21 cellular contexts compared by ENCODE assay signal in the genomic region with DNA sequence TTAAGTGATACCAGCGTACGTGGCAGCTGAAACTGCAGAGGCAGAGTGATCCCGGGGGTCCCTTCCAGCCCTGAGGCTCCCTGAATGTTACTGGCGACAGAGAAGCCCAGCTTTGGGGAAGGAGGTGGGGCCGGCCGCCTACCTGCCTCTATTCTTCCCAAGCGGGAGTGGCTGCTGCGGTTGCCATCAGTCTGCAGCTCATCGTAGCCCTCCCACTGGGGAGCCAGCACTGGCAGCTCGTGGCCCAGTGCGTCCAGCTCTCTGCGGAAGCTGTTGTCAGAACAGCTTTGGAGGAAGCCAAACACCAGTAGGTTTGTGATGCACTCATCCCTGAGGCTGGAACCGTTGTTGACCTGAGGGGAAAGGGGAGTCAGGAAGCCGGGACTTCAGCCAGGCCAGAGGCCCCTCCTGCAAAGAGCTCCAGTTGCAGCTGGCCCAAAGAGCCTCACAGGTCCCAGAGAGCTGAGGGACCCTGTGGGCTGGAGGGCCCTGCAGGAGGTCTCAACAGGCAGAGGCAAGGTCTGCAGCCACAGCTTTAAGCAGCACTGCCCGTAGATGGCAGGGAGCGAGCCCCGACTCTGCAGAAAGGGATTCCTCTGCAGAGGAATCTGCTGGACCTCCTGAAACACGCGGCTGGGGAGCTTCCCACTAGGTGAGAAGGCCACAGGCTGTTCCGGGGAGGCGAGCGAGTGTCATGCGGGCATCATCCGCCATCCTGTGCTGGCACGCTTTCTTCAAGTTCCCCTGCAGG. TPM values are rescaled to one million over a fixed set of nuclear protein-coding genes. Genes with fewer than 3 reads are reported as not detected.
DNase-seq lines count a peak whose midpoint lies in the region; ATAC-seq, FAIRE-seq and TF ChIP-seq lines count a peak whose summit lies in the region.
"Had no signal": no experiment of that assay in that cellular context is flagged by ENCODE, and none has a peak within 500 bp of the region (broad histone marks: within the 10 kb centered on the region; RNA-seq: fewer than 3 reads in every experiment).

No MANE protein-coding gene starts in this region.

- H2AK5ac ChIP-seq in IMR-90 (ENCODE audit: low read depth, low read length) (no peak overlapping the region), H1 (ENCODE audit: low read depth, low read length) (no peak overlapping the region)

- H3K36me3 ChIP-seq in IMR-90 (ENCODE audit: control insufficient read depth, insufficient read depth, low read length) (peaks cover 2% of the 10 kb centered on the region; the same call in 1 of the 2 replicates), H1 (ENCODE audit: control insufficient read depth in 2 of 4, insufficient read depth in 4 of 4, low read length in 3 of 4) (no peaks in the 10 kb centered on the region), osteoblast (ENCODE audit: insufficient read depth, low read length) (peaks cover 1% of the 10 kb centered on the region)
- H3K36me3 ChIP-seq: pancreas, thyroid gland had no signal

- H3K23me2 ChIP-seq in H1 (ENCODE audit: low read depth, low read length), result peaks cover 1% of the 10 kb centered on the region; the same call in 1 of the 2 replicates

- H4K91ac ChIP-seq in IMR-90 (ENCODE audit: insufficient read depth, low read depth, low read length), result no peak overlapping the region
- no peak overlapping the region for H4K91ac ChIP-seq in H1 (replicated peaks; ENCODE audit: insufficient read length, low read length)

- H2BK15ac ChIP-seq in IMR-90 (ENCODE audit: low read depth, low read length) (no peak overlapping the region), H1 (ENCODE audit: low read length) (0 out of 2 replicates have a peak overlapping the region, but pooled peaks have one; percentile 72)

- CTCF ChIA-PET in IMR-90 (lab: Yijun Ruan, JAX), result interaction anchor here (0.9 to 2.2 kb wide), 2 partner anchors 29 to 333 kb away, joined by 3 to 6 read pairs; no protein-coding TSS in a partner anchor
- CTCF ChIA-PET in H1 (lab: Charles Lee; ENCODE audit: partially characterized antibody), result interaction anchor here (1.0 to 12.0 kb wide), 19 partner anchors 9 to 335 kb away, joined by 3 to 174 read pairs (median 7); no protein-coding TSS in a partner anchor

- no peak for FAIRE-seq in H1 (lab: Jason Lieb, UNC)
- FAIRE-seq: pancreas had no signal

- no peak overlapping the region for H2AFZ ChIP-seq in IMR-90 (replicated peaks; ENCODE audit: low read length, poor library complexity)
- no peak overlapping the region for H2AFZ ChIP-seq in H1 (ENCODE audit: low read length)
- H2AFZ ChIP-seq in osteoblast (ENCODE audit: low read length), result no peak overlapping the region

- intact Hi-C loops in IMR-90 (cut with micrococcal nuclease), result loop anchor here (5.0 kb wide), 2 partner anchors 187 to 333 kb away; partner anchors contain the start of gene PEX26

- TF ChIP-seq RAD21 in IMR-90 (IDR thresholded peaks at IDR 0.05; ENCODE audit: low read length) (no peak), H1 (IDR thresholded peaks at IDR 0.05 in 1 of 2, conservative IDR thresholded peaks at IDR 0.05 in 1 of 2; ENCODE audit: low read depth in 2 of 2, low read length in 2 of 2) (no peak)

- H3K4me3 Mint-ChIP-seq in type B pancreatic cell, result no peak overlapping the region
- H3K4me3 Mint-ChIP-seq: activated CD4-positive, alpha-beta T cell treated with anti-CD3 and anti-CD28 coated beads, Interleukin-2, amount 10 ng/mL, durations not matched to agents 24 days and 14 days; activated CD8-positive, alpha-beta memory T cell treated with anti-CD3 and anti-CD28 coated beads, Interleukin-2, amount 10 ng/mL, durations not matched to agents 7 days and 5 days; activated naive CD4-positive, alpha-beta T cell treated with anti-CD3 and anti-CD28 coated beads, Interleukin-2, amount 10 ng/mL, durations not matched to agents 7 days and 5 days; naive thymus-derived CD8-positive, alpha-beta T cell; stimulated activated naive CD8-positive, alpha-beta T cell treated with anti-CD3 and anti-CD28 coated beads, Interleukin-15, amount 100 ng/mL, for 72 hours; T-helper 2 cell treated with Interferon-gamma antibody and Interleukin-4, amounts not matched to agents 5 μg/mL and 100 μg/mL, for 36 hours had no signal

- no peak for TF ChIP-seq CTCF in IMR-90 (conservative IDR thresholded peaks at IDR 0.05; ENCODE audit: low read depth, low read length)
- TF ChIP-seq CTCF in H1 (IDR thresholded peaks at IDR 0.05; ENCODE audit: control extremely low read depth in 1 of 3, insufficient read depth in 1 of 3, low read depth in 1 of 3, low read length in 3 of 3), result no peak
- no peak for TF ChIP-seq CTCF in osteoblast (IDR thresholded peaks at IDR 0.05; ENCODE audit: extremely low read depth, low read depth, low read length)
- TF ChIP-seq CTCF in type B pancreatic cell (conservative IDR thresholded peaks at IDR 0.05), result no peak

- H3K56ac ChIP-seq in IMR-90 (ENCODE audit: extremely low read depth, insufficient read depth, low read length), result no peak overlapping the region
- no peak overlapping the region for H3K56ac ChIP-seq in H1 (replicated peaks; ENCODE audit: insufficient read length, low read depth, low read length)

- no peak overlapping the region for H2BK20ac ChIP-seq in IMR-90 (ENCODE audit: low read depth, low read length)
- no peak overlapping the region for H2BK20ac ChIP-seq in H1 (ENCODE audit: low read length)

- H3K23ac ChIP-seq in IMR-90 (ENCODE audit: low read depth, low read length) (no peak overlapping the region), H1 (ENCODE audit: insufficient read length) (no peak overlapping the region)

- peaks cover 3% of the 10 kb centered on the region for H3K4me1 Mint-ChIP-seq in type B pancreatic cell (ENCODE audit: unreplicated experiment)
- H3K4me1 Mint-ChIP-seq: activated CD4-positive, alpha-beta T cell treated with anti-CD3 and anti-CD28 coated beads, Interleukin-2, amount 10 ng/mL, durations not matched to agents 24 days and 14 days; activated CD8-positive, alpha-beta memory T cell treated with anti-CD3 and anti-CD28 coated beads, Interleukin-2, amount 10 ng/mL, durations not matched to agents 7 days and 5 days had no signal

- no peaks in the 10 kb centered on the region for H3K9me3 Mint-ChIP-seq in type B pancreatic cell
- H3K9me3 Mint-ChIP-seq: activated CD4-positive, alpha-beta T cell treated with anti-CD3 and anti-CD28 coated beads, Interleukin-2, amount 10 ng/mL, durations not matched to agents 24 days and 14 days; activated naive CD4-positive, alpha-beta T cell treated with anti-CD3 and anti-CD28 coated beads, Interleukin-2, amount 10 ng/mL, durations not matched to agents 7 days and 5 days; naive thymus-derived CD8-positive, alpha-beta T cell; stimulated activated naive CD8-positive, alpha-beta T cell treated with anti-CD3 and anti-CD28 coated beads, Interleukin-15, amount 100 ng/mL, for 72 hours; T-helper 2 cell treated with Interferon-gamma antibody and Interleukin-4, amounts not matched to agents 5 μg/mL and 100 μg/mL, for 36 hours had no signal

- no peaks in the 10 kb centered on the region for H3K9me1 ChIP-seq in IMR-90 (ENCODE audit: insufficient read depth, low read length)

- H2BK120ac ChIP-seq in IMR-90 (ENCODE audit: low read depth, low read length) (no peak overlapping the region), H1 (replicated peaks; ENCODE audit: low read depth, low read length) (no peak overlapping the region)

- H2BK5ac ChIP-seq in IMR-90 (ENCODE audit: low read depth, low read length, poor library complexity, severe bottlenecking), result no peak overlapping the region
- 0 out of 2 replicates have a peak overlapping the region, but pooled peaks have one; percentile 52 for H2BK5ac ChIP-seq in H1 (ENCODE audit: low read depth, low read length)

- POLR2A ChIA-PET in IMR-90 (lab: Charles Lee; ENCODE audit: unreplicated experiment) (no interaction called here), H1 (lab: Charles Lee; ENCODE audit: partially characterized antibody) (interaction anchor here (0.9 to 2.6 kb wide), 2 partner anchors 29 to 357 kb away, joined by 3 to 13 read pairs; no protein-coding TSS in a partner anchor)

- dilution Hi-C loops in IMR-90 (cut with HindIII; ENCODE audit: low sequenced_read_pairs, unreplicated experiment), result no loop called here

- H3K27ac ChIP-seq in IMR-90 (ENCODE audit: insufficient read depth, low read length) (no peak overlapping the region), H1 (ENCODE audit: low read depth, low read length) (no peak overlapping the region), osteoblast (ENCODE audit: low read depth, low read length) (no peak overlapping the region)
- H3K27ac ChIP-seq: pancreas, right lobe of liver, RWPE1, thyroid gland had no signal

- H3K4me1 ChIP-seq in IMR-90 (ENCODE audit: control insufficient read depth, insufficient read depth, low read length) (peaks cover 5% of the 10 kb centered on the region; the same call in 1 of the 2 replicates), H1 (replicated peaks in 1 of 4; ENCODE audit: control insufficient read depth in 3 of 4, insufficient read depth in 4 of 4, low read length in 3 of 4) (peaks cover 0 to 7% (median 4%) of the 10 kb centered on the region in 4 experiments; a peak in 5 of 7 replicates), osteoblast (ENCODE audit: insufficient read depth, low read length) (no peaks in the 10 kb centered on the region)
- H3K4me1 ChIP-seq: pancreas, right lobe of liver, thyroid gland had no signal

- no peak overlapping the region for H3K4me2 ChIP-seq in IMR-90 (ENCODE audit: low read depth, low read length)
- no peak overlapping the region for H3K4me2 ChIP-seq in H1 (ENCODE audit: insufficient read depth in 1 of 2, low read depth in 2 of 2, low read length in 2 of 2)
- no peak overlapping the region for H3K4me2 ChIP-seq in osteoblast (ENCODE audit: insufficient read depth, low read length)

- BruUV-seq in IMR-90 (replicated peaks; lab: Mats Ljungman, UMichigan), result no TSS peak

- H3K36me3 Mint-ChIP-seq in type B pancreatic cell, result peaks cover 4% of the 10 kb centered on the region
- H3K36me3 Mint-ChIP-seq: activated CD8-positive, alpha-beta memory T cell treated with anti-CD3 and anti-CD28 coated beads, Interleukin-2, amount 10 ng/mL, durations not matched to agents 7 days and 5 days had no signal

- DNase-seq in ELF-1 (ENCODE audit: low read depth, low spot score) (peak; percentile 56), IMR-90 (no peak), H1 (ENCODE audit: low read depth in 1 of 2, low spot score in 2 of 2) (no peak), occipital lobe (lab: John Stamatoyannopoulos, UW) (peak; percentile 14), osteoblast (ENCODE audit: insufficient read length, low spot score, missing footprints) (no peak), type B pancreatic cell (ENCODE audit: extremely low spot score, unreplicated experiment) (no peak)
- DNase-seq: activated CD4-positive, alpha-beta T cell treated with anti-CD3 and anti-CD28 coated beads, Interleukin-2, amount 10 ng/mL, durations not matched to agents 24 days and 14 days; activated CD8-positive, alpha-beta memory T cell treated with anti-CD3 and anti-CD28 coated beads, Interleukin-2, amount 10 ng/mL, durations not matched to agents 7 days and 5 days; activated naive CD4-positive, alpha-beta T cell treated with anti-CD3 and anti-CD28 coated beads, Interleukin-2, amount 10 ng/mL, durations not matched to agents 7 days and 5 days; naive thymus-derived CD8-positive, alpha-beta T cell; NCI-H146; NCI-H2171 treated with DMSO at 0.1 percent for 48 hours; NCI-H526 treated with DMSO at 0.1 percent for 48 hours; pancreas; right lobe of liver; stimulated activated naive CD8-positive, alpha-beta T cell treated with anti-CD3 and anti-CD28 coated beads, Interleukin-15, amount 100 ng/mL, for 72 hours; thyroid gland had no signal

- in situ Hi-C loops in IMR-90 (cut with MboI; ENCODE audit: low sequenced_read_pairs), result no loop called here

- no peak for TF ChIP-seq EP300 in H1 (IDR thresholded peaks at IDR 0.05; ENCODE audit: borderline replicate concordance in 1 of 2, low read depth in 2 of 2, low read length in 2 of 2)

- peak overlapping the region; percentile 87 for H2AK9ac ChIP-seq in IMR-90 (replicated peaks; ENCODE audit: low read depth, low read length, poor library complexity)

- no peak overlapping the region for H4K5ac ChIP-seq in IMR-90 (ENCODE audit: low read depth, low read length)
- no peak overlapping the region for H4K5ac ChIP-seq in H1 (ENCODE audit: insufficient read length, low read depth, low read length)

- H3K79me2 ChIP-seq in H1 (ENCODE audit: control insufficient read depth in 1 of 2, insufficient read depth in 2 of 2, low read length in 2 of 2) (no peaks in the 10 kb centered on the region), osteoblast (ENCODE audit: insufficient read depth, low read length) (no peaks in the 10 kb centered on the region)

- H3K14ac ChIP-seq in IMR-90 (replicated peaks; ENCODE audit: low read depth, low read length), result no peak overlapping the region
- H3K14ac ChIP-seq in H1 (ENCODE audit: insufficient read length), result no peak overlapping the region

- TF ChIP-seq POLR2A in IMR-90 (IDR thresholded peaks at IDR 0.05; ENCODE audit: low read depth, low read length), result no peak
- no peak for TF ChIP-seq POLR2A in H1 (IDR thresholded peaks at IDR 0.05; ENCODE audit: control extremely low read depth in 1 of 2, low read depth in 2 of 2, low read length in 2 of 2)

- H3K18ac ChIP-seq in IMR-90 (ENCODE audit: low read depth, low read length) (no peak overlapping the region), H1 (ENCODE audit: extremely low read depth, low read length) (no peak overlapping the region)

- H3K9ac ChIP-seq in IMR-90 (ENCODE audit: low read depth, low read length) (no peak overlapping the region), H1 (replicated peaks in 1 of 4; ENCODE audit: extremely low read depth in 1 of 4, low read depth in 3 of 4, low read length in 3 of 4) (no peak overlapping the region)

- H3K27ac Mint-ChIP-seq in type B pancreatic cell, result no peak overlapping the region
- H3K27ac Mint-ChIP-seq: activated CD4-positive, alpha-beta T cell treated with anti-CD3 and anti-CD28 coated beads, Interleukin-2, amount 10 ng/mL, durations not matched to agents 24 days and 14 days; activated CD8-positive, alpha-beta memory T cell treated with anti-CD3 and anti-CD28 coated beads, Interleukin-2, amount 10 ng/mL, durations not matched to agents 7 days and 5 days; activated naive CD4-positive, alpha-beta T cell treated with anti-CD3 and anti-CD28 coated beads, Interleukin-2, amount 10 ng/mL, durations not matched to agents 7 days and 5 days; stimulated activated naive CD8-positive, alpha-beta T cell treated with anti-CD3 and anti-CD28 coated beads, Interleukin-15, amount 100 ng/mL, for 72 hours; T-helper 2 cell treated with Interferon-gamma antibody and Interleukin-4, amounts not matched to agents 5 μg/mL and 100 μg/mL, for 36 hours had no signal

- H3K4me3 ChIP-seq in IMR-90 (ENCODE audit: insufficient read depth, low read depth, low read length) (no peak overlapping the region), H1 (ENCODE audit: extremely low read depth in 1 of 4, insufficient read depth in 2 of 4, low read depth in 3 of 4, low read length in 4 of 4) (no peak overlapping the region), osteoblast (ENCODE audit: insufficient read depth, low read length) (no peak overlapping the region)
- H3K4me3 ChIP-seq: pancreas, right lobe of liver, thyroid gland had no signal

- H3K27me3 Mint-ChIP-seq in type B pancreatic cell, result no peaks in the 10 kb centered on the region
- H3K27me3 Mint-ChIP-seq: activated CD4-positive, alpha-beta T cell treated with anti-CD3 and anti-CD28 coated beads, Interleukin-2, amount 10 ng/mL, durations not matched to agents 24 days and 14 days; activated CD8-positive, alpha-beta memory T cell treated with anti-CD3 and anti-CD28 coated beads, Interleukin-2, amount 10 ng/mL, durations not matched to agents 7 days and 5 days; activated naive CD4-positive, alpha-beta T cell treated with anti-CD3 and anti-CD28 coated beads, Interleukin-2, amount 10 ng/mL, durations not matched to agents 7 days and 5 days; naive thymus-derived CD8-positive, alpha-beta T cell; stimulated activated naive CD8-positive, alpha-beta T cell treated with anti-CD3 and anti-CD28 coated beads, Interleukin-15, amount 100 ng/mL, for 72 hours had no signal

- H4K8ac ChIP-seq in IMR-90 (ENCODE audit: low read depth in 2 of 2, low read length in 2 of 2) (no peak overlapping the region), H1 (ENCODE audit: extremely low read depth, insufficient read depth, low read length) (no peak overlapping the region; the same call in 1 of the 2 replicates)

- 75% methylated on average over 22 of the region's 25 CpGs; no CpG with 5 or more reads in 1 of the 2 experiments for WGBS in IMR-90 (ENCODE audit: extremely low coverage in 2 of 2, insufficient read length in 1 of 2), 2 experiments
- WGBS in H1 (ENCODE audit: extremely low coverage in 1 of 2, insufficient coverage in 1 of 2, insufficient read length in 1 of 2, insufficient replicate concordance in 2 of 2, low coverage in 1 of 2, low lambda C conversion rate in 2 of 2, missing lambda C conversion rate in 1 of 2), 2 experiments, result 80% methylated on average over 25 of the region's 25 CpGs; no CpG with 5 or more reads in 1 of the 2 experiments

- no peaks in the 10 kb centered on the region for H3K27me3 ChIP-seq in IMR-90 (ENCODE audit: control insufficient read depth, insufficient read depth, low read length)
- no peaks in the 10 kb centered on the region for H3K27me3 ChIP-seq in H1 (replicated peaks in 1 of 4; ENCODE audit: control insufficient read depth in 3 of 4, extremely low read depth in 1 of 4, insufficient read depth in 3 of 4, low read length in 3 of 4)
- no peaks in the 10 kb centered on the region for H3K27me3 ChIP-seq in osteoblast (ENCODE audit: insufficient read depth, low read length)
- H3K27me3 ChIP-seq: pancreas, right lobe of liver, thyroid gland had no signal

- H3K79me1 ChIP-seq in IMR-90 (ENCODE audit: low read depth in 1 of 2, low read length in 2 of 2) (peaks cover 10 to 18% of the 10 kb centered on the region in 2 experiments; a peak in 3 of 4 replicates), H1 (ENCODE audit: low read depth, low read length) (no peaks in the 10 kb centered on the region)

- ATAC-seq in IMR-90 (ENCODE audit: low read depth), result peak; percentile 35
- ATAC-seq in HG02973 (IDR thresholded peaks at IDR 0.05; ENCODE audit: unreplicated experiment), result no peak
- ATAC-seq: activated CD8-positive, alpha-beta memory T cell treated with anti-CD3 and anti-CD28 coated beads, Interleukin-2, amount 10 ng/mL, durations not matched to agents 7 days and 5 days; naive thymus-derived CD8-positive, alpha-beta T cell; SK-N-SH treated with all-trans-retinoic acid at 6 μM for 48 hours; stimulated activated naive CD8-positive, alpha-beta T cell treated with anti-CD3 and anti-CD28 coated beads, Interleukin-15, amount 100 ng/mL, for 72 hours had no signal

- H2BK12ac ChIP-seq in H1 (ENCODE audit: low read depth, low read length), result no peak overlapping the region

- H4K20me1 ChIP-seq in IMR-90 (ENCODE audit: insufficient read depth, low read length), result peaks cover 14% of the 10 kb centered on the region
- peaks cover 2 to 3% of the 10 kb centered on the region in 2 experiments for H4K20me1 ChIP-seq in H1 (replicated peaks in 1 of 2; ENCODE audit: control insufficient read depth in 1 of 2, insufficient read depth in 2 of 2, low read length in 2 of 2)
- peaks cover 10% of the 10 kb centered on the region for H4K20me1 ChIP-seq in osteoblast (ENCODE audit: insufficient read depth, low read length)

- H3K9me3 ChIP-seq in IMR-90 (ENCODE audit: control insufficient read depth, insufficient read depth, low read length), result no peaks in the 10 kb centered on the region
- no peaks in the 10 kb centered on the region for H3K9me3 ChIP-seq in H1 (ENCODE audit: insufficient read depth in 2 of 2, low read depth in 1 of 2, low read length in 1 of 2)
- no peaks in the 10 kb centered on the region for H3K9me3 ChIP-seq in osteoblast (ENCODE audit: low read depth, low read length)
- H3K9me3 ChIP-seq: pancreas, right lobe of liver, thyroid gland had no signal

- no peak overlapping the region for H3K4ac ChIP-seq in IMR-90 (ENCODE audit: low read depth, low read length)
- H3K4ac ChIP-seq in H1 (replicated peaks; ENCODE audit: insufficient read length, low read depth, low read length), result no peak overlapping the region

RNA-seq across cellular contexts. Expression of gene BID, which starts 30.4 kb away (rescaled TPM):
- total RNA-seq in IMR-90 (2012; rRNA removed), result 59.4 and 69.5 TPM in 2 replicates
- polyA plus RNA-seq in IMR-90 (2012; rRNA removed), result 240 and 272 TPM in 2 replicates
- 79.6 and 204 TPM in 2 replicates for polyA plus RNA-seq in IMR-90 (2012; cell fraction: cytosol; rRNA removed)
- polyA plus RNA-seq in IMR-90 (2012; cell fraction: nucleus; rRNA removed; ENCODE audit: low replicate concordance), result 82.1 and 146 TPM in 2 replicates
- 39.3 and 41.6 TPM in 2 replicates for total RNA-seq in H1 (2021; fragmentation: NEBNext Ultra II Directional; extraction: Animal tissue kit (Norgen Biotek cat#: 25700))
- polyA plus RNA-seq in H1 (2011; rRNA removed), result 114 and 133 TPM in 2 replicates
- 90.6 TPM for polyA plus RNA-seq in H1 (2011; cell fraction: cytosol; rRNA removed)
- polyA plus RNA-seq in H1 (2011; cell fraction: nucleus; rRNA removed), result 66.4 TPM
- 33.0 to 44.6 TPM (median 43.2 TPM) in 4 replicates for polyA plus RNA-seq in H1 (2012, experiment 1 of 2)
- polyA plus RNA-seq in H1 (2012, experiment 2 of 2), result 24.4 TPM
- polyA plus RNA-seq in H1 (2013, experiment 1 of 2), result 52.8 TPM
- polyA plus RNA-seq in H1 (2013, experiment 2 of 2), result 53.5 TPM
- 15.5 and 15.6 TPM in 2 replicates for polyA minus RNA-seq in H1 (2011; rRNA and poly(A)+ RNA removed)
- polyA minus RNA-seq in H1 (2011; cell fraction: cytosol; rRNA and poly(A)+ RNA removed), result 29.1 TPM
- polyA minus RNA-seq in H1 (2011; cell fraction: nucleus; rRNA and poly(A)+ RNA removed), result 14.9 TPM
- 46.2 TPM for total RNA-seq in occipital lobe
- 16.3 and 21.2 TPM in 2 replicates for total RNA-seq in osteoblast
- 36.4 and 47.2 TPM in 2 replicates for total RNA-seq in type B pancreatic cell (ENCODE audit: low replicate concordance)

Comparison
In these comparisons a context has a peak if more than half of its experiments do, and no peak if none do; other contexts are left out.
1. DNase-seq: peak in ELF-1 (single experiment) and occipital lobe (single experiment); none in IMR-90 (single experiment), H1 (0 of 2), osteoblast (single experiment) and type B pancreatic cell (single experiment).